ENCODE assay signal across 23 cellular contexts in genomic region chr9:86778761-86779160, GRCh38.
DNase-seq lines count a peak whose midpoint lies in the region; ATAC-seq and TF ChIP-seq lines count a peak whose summit lies in the region.
"Had no signal": no experiment of that assay in that cellular context is flagged by ENCODE, and none has a peak within 500 bp of the region (broad histone marks: within the 10 kb centered on the region; RNA-seq: fewer than 3 reads in every experiment).

No MANE protein-coding gene starts in this region.

- no peaks in the 10 kb centered on the region for H3K9me3 ChIP-seq in breast epithelium
- H3K9me3 ChIP-seq: BLaER1 treated with 17β-estradiol and CSF1 and Interleukin-3, amounts not matched to agents 10 nM and 100 nM had no signal

- ATAC-seq in GM19463 (IDR thresholded peaks at IDR 0.05; ENCODE audit: unreplicated experiment), result no peak
- ATAC-seq: GM12878, HCT116 had no signal

- H3K4me3 Mint-ChIP-seq in activated CD4-positive, alpha-beta T cell treated with anti-CD3 and anti-CD28 coated beads, Interleukin-2, amount 10 ng/mL, durations not matched to agents 24 days and 14 days, result no peak overlapping the region
- H3K4me3 Mint-ChIP-seq in nephron, result no peak overlapping the region
- H3K4me3 Mint-ChIP-seq: B cell; CD8-positive, alpha-beta memory T cell; HFFc6; IgD-negative memory B cell had no signal

- no peaks in the 10 kb centered on the region for H3K27me3 Mint-ChIP-seq in activated CD4-positive, alpha-beta T cell treated with anti-CD3 and anti-CD28 coated beads, Interleukin-2, amount 10 ng/mL, durations not matched to agents 24 days and 14 days
- no peaks in the 10 kb centered on the region for H3K27me3 Mint-ChIP-seq in nephron (ENCODE audit: low read depth)

- no peaks in the 10 kb centered on the region for H3K4me1 Mint-ChIP-seq in activated CD4-positive, alpha-beta T cell treated with anti-CD3 and anti-CD28 coated beads, Interleukin-2, amount 10 ng/mL, durations not matched to agents 24 days and 14 days
- H3K4me1 Mint-ChIP-seq in nephron, result peaks cover 11% of the 10 kb centered on the region
- H3K4me1 Mint-ChIP-seq: B cell; CD8-positive, alpha-beta memory T cell; IgD-negative memory B cell had no signal

- no peaks in the 10 kb centered on the region for H3K36me3 Mint-ChIP-seq in activated CD4-positive, alpha-beta T cell treated with anti-CD3 and anti-CD28 coated beads, Interleukin-2, amount 10 ng/mL, durations not matched to agents 24 days and 14 days (ENCODE audit: low read depth)
- H3K36me3 Mint-ChIP-seq in nephron (ENCODE audit: low read depth), result no peaks in the 10 kb centered on the region
- H3K36me3 Mint-ChIP-seq: CD8-positive, alpha-beta memory T cell; IgD-negative memory B cell had no signal

- DNase-seq in activated CD4-positive, alpha-beta T cell treated with anti-CD3 and anti-CD28 coated beads, Interleukin-2, amount 10 ng/mL, durations not matched to agents 24 days and 14 days, result peak; percentile 17
- DNase-seq in activated CD4-positive, alpha-beta T cell treated with anti-CD3 and anti-CD28 coated beads for 4 hours, result no peak
- no peak for DNase-seq in activated T-cell treated with anti-CD3 and anti-CD28 coated beads, Interleukin-2, amount 50 U/mL, for 1 hour
- DNase-seq in breast epithelium (ENCODE audit: low spot score in 2 of 2), result no peak
- DNase-seq: 8988T; CD8-positive, alpha-beta memory T cell; COR-L47; DMS 273 treated with DMSO at 0.1 percent for 48 hours; DMS53; DND-41; EL; GOT3; H7; HFFc6 had no signal

- no peak overlapping the region for H3K4me3 ChIP-seq in breast epithelium
- H3K4me3 ChIP-seq: BLaER1 treated with 17β-estradiol and CSF1 and Interleukin-3, amounts not matched to agents 10 nM and 100 nM; GM12878 had no signal

- TF ChIP-seq POLR2A in breast epithelium (IDR thresholded peaks at IDR 0.05), result no peak

- no peaks in the 10 kb centered on the region for H3K9me3 Mint-ChIP-seq in activated CD4-positive, alpha-beta T cell treated with anti-CD3 and anti-CD28 coated beads, Interleukin-2, amount 10 ng/mL, durations not matched to agents 24 days and 14 days
- peaks cover 3% of the 10 kb centered on the region for H3K9me3 Mint-ChIP-seq in nephron
- H3K9me3 Mint-ChIP-seq: CD8-positive, alpha-beta memory T cell; HFFc6 had no signal

- H3K4me1 ChIP-seq in breast epithelium, result no peaks in the 10 kb centered on the region

- H3K27ac ChIP-seq in VCaP, result peak overlapping the region; percentile 7; the same call in 1 of the 2 replicates
- H3K27ac ChIP-seq in breast epithelium, result no peak overlapping the region
- H3K27ac ChIP-seq: BLaER1 treated with 17β-estradiol and CSF1 and Interleukin-3, amounts not matched to agents 10 nM and 100 nM; HL-60 had no signal

- H3K27ac Mint-ChIP-seq in activated CD4-positive, alpha-beta T cell treated with anti-CD3 and anti-CD28 coated beads, Interleukin-2, amount 10 ng/mL, durations not matched to agents 24 days and 14 days, result no peak overlapping the region
- peak overlapping the region; percentile 5 to 68 (median 63) for H3K27ac Mint-ChIP-seq in nephron
- H3K27ac Mint-ChIP-seq: B cell; CD8-positive, alpha-beta memory T cell; HFFc6; IgD-negative memory B cell had no signal

- TF ChIP-seq CTCF in VCaP (conservative IDR thresholded peaks at IDR 0.05), result no peak
- TF ChIP-seq CTCF in nephron (IDR thresholded peaks at IDR 0.05; ENCODE audit: unreplicated experiment in 3 of 3), result no peak
- TF ChIP-seq CTCF in breast epithelium (IDR thresholded peaks at IDR 0.05), result no peak

- intact Hi-C loops in activated CD4-positive, alpha-beta T cell treated with anti-CD3 and anti-CD28 coated beads, Interleukin-2, amount 10 ng/mL, durations not matched to agents 24 days and 14 days (cut with micrococcal nuclease), result no loop called here
- intact Hi-C loops in breast epithelium (cut with DNase I; ENCODE audit: low total_unique reads), result no loop called here

- H3K36me3 ChIP-seq in breast epithelium, result no peaks in the 10 kb centered on the region
- H3K36me3 ChIP-seq: BLaER1 treated with 17β-estradiol and CSF1 and Interleukin-3, amounts not matched to agents 10 nM and 100 nM had no signal

- H3K27me3 ChIP-seq in breast epithelium, result no peaks in the 10 kb centered on the region
- H3K27me3 ChIP-seq: BLaER1 treated with 17β-estradiol and CSF1 and Interleukin-3, amounts not matched to agents 10 nM and 100 nM had no signal
